ENCODE assay signal across 19 cellular contexts in the genomic region with DNA sequence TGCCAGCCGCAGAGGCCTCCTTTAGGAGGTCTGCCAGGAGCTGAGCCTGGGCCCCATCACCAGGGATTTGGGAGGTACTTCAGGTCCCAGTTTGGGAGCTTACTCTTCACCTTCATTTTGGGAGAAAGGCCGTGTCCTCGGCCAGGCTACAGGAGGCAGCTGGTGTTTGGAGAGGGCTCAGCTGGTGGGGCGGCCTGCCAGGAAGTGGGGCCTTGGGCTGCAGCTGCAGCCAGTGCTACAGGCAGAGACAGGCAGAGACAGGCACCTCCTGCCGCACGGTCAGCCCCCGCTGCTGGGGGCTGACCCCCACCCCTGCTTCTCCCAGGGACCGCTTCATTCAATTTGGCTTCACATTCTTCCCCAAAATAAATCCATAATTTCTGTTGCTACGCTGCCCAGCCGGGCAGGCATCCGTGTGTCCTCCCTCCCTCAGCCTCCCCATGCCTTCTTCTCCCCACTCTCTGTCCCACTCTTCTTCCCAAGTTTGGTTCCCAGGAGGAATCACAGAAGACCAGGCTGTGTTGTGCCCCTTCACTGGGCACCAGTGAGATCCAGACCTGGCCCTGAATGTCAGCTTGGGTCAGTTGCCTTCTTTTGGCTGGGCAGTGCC. TPM values are rescaled to one million over a fixed set of nuclear protein-coding genes. Genes with fewer than 3 reads are reported as not detected.
A peak's percentile ranks its signal among the peaks of the same experiment; 100 is the strongest.
DNase-seq lines count a peak whose midpoint lies in the region; ATAC-seq and TF ChIP-seq lines count a peak whose summit lies in the region.
"Had no signal": no experiment of that assay in that cellular context is flagged by ENCODE, and none has a peak within 500 bp of the region (broad histone marks: within the 10 kb centered on the region; RNA-seq: fewer than 3 reads in every experiment).

No MANE protein-coding gene starts in this region.

- H3K4me3 ChIP-seq in endodermal cell (ENCODE audit: low read length) (no peak overlapping the region), coronary artery (no peak overlapping the region)

- peak in 11 of 14 donors; percentile 45 to 83 (median 72) for DNase-seq in C1 segment of cervical spinal cord (lab: John Stamatoyannopoulos, UW)
- peak; percentile 71 for DNase-seq in NCI-H446 treated with DMSO at 0.1 percent for 48 hours (lab: John Stamatoyannopoulos, UW)
- peak; percentile 45 for DNase-seq in endodermal cell
- DNase-seq in nucleus accumbens (lab: John Stamatoyannopoulos, UW), result peak in 54 of 56 donors; percentile 37 to 96 (median 85)
- DNase-seq in ureter (ENCODE audit: low spot score), result no peak
- DNase-seq in coronary artery (ENCODE audit: low spot score), result no peak
- DNase-seq in NCI-H510A (lab: John Stamatoyannopoulos, UW), result no peak
- DNase-seq: activated CD4-positive, alpha-beta T cell treated with anti-CD3 and anti-CD28 coated beads, Interleukin-2, amount 50 U/mL, for 48 hours; AML-193; amniotic stem cell; DMS153; Karpas-422; OCI-M1 had no signal

- no peak overlapping the region for H3K4me3 Mint-ChIP-seq in endodermal cell
- H3K4me3 Mint-ChIP-seq: stimulated activated naive CD8-positive, alpha-beta T cell treated with anti-CD3 and anti-CD28 coated beads, Interleukin-15, Interleukin-2, amounts not matched to agents 100 ng/mL and 50 ng/mL, for 24 hours had no signal

- no peaks in the 10 kb centered on the region for H3K36me3 ChIP-seq in endodermal cell (ENCODE audit: control insufficient read depth, insufficient read depth, low read length)

- peaks cover 6% of the 10 kb centered on the region for H3K27me3 ChIP-seq in endodermal cell (ENCODE audit: control insufficient read depth, insufficient read depth, low read length, poor library complexity, severe bottlenecking)

- H3K27ac ChIP-seq in endodermal cell (ENCODE audit: low read depth, low read length) (peak overlapping the region; percentile 71), coronary artery (no peak overlapping the region)
- H3K27ac ChIP-seq: epithelial cell of prostate, parathyroid adenoma had no signal

- H3K9me3 Mint-ChIP-seq in endodermal cell, result no peaks in the 10 kb centered on the region
- H3K9me3 Mint-ChIP-seq: stimulated activated naive CD8-positive, alpha-beta T cell treated with anti-CD3 and anti-CD28 coated beads, Interleukin-15, Interleukin-2, amounts not matched to agents 100 ng/mL and 50 ng/mL, for 24 hours had no signal

- no peak overlapping the region for H3K9ac ChIP-seq in endodermal cell (ENCODE audit: extremely low read depth, low read length, poor library complexity, severe bottlenecking)
- H3K9ac ChIP-seq: parathyroid adenoma had no signal

- no peaks in the 10 kb centered on the region for H3K4me1 Mint-ChIP-seq in endodermal cell

- no peaks in the 10 kb centered on the region for H3K4me1 ChIP-seq in endodermal cell (ENCODE audit: control insufficient read depth, insufficient read depth, low read length)
- H3K4me1 ChIP-seq: parathyroid adenoma had no signal

- no peak for ATAC-seq in GM18511 (IDR thresholded peaks at IDR 0.05; ENCODE audit: unreplicated experiment)

- no peaks in the 10 kb centered on the region for H3K9me3 ChIP-seq in endodermal cell (ENCODE audit: control insufficient read depth, low read length)

- TF ChIP-seq CTCF in endodermal cell (conservative IDR thresholded peaks at IDR 0.05), result no peak
- no peak for TF ChIP-seq CTCF in coronary artery (IDR thresholded peaks at IDR 0.05)

- no peak overlapping the region for H3K27ac Mint-ChIP-seq in endodermal cell
- H3K27ac Mint-ChIP-seq: stimulated activated naive CD8-positive, alpha-beta T cell treated with anti-CD3 and anti-CD28 coated beads, Interleukin-15, Interleukin-2, amounts not matched to agents 100 ng/mL and 50 ng/mL, for 24 hours had no signal

- WGBS in endodermal cell (ENCODE audit: insufficient coverage in 1 of 2, insufficient read length in 1 of 2), 2 experiments, result 88 to 96% methylated on average over 6 to 11 of the region's 11 CpGs

- H3K27me3 Mint-ChIP-seq in endodermal cell (ENCODE audit: insufficient read depth), result peaks cover 8% of the 10 kb centered on the region

- no peaks in the 10 kb centered on the region for H3K36me3 Mint-ChIP-seq in endodermal cell (ENCODE audit: low read depth)

RNA-seq across cellular contexts. Expression of gene TMEM235, which starts 6.1 kb away (rescaled TPM):
- total RNA-seq in endodermal cell (under 1 TPM in 1 of 2 donors, not detected in 1; 0.33 TPM), ureter (not detected)
- polyA plus RNA-seq in endodermal cell (2013, experiment 1 of 2), result not detected
- 0.33 TPM for polyA plus RNA-seq in endodermal cell (2013, experiment 2 of 2)
- total RNA-seq: mononuclear cell had no signal
- polyA plus RNA-seq: keratinocyte had no signal

RNA-seq across cellular contexts. Expression of gene BIRC5, which starts 23.5 kb away (rescaled TPM):
- total RNA-seq in endodermal cell, result 10 to 100 TPM; 59.7 to 89.6 TPM
- 113 TPM for polyA plus RNA-seq in endodermal cell (2013, experiment 1 of 2)
- polyA plus RNA-seq in endodermal cell (2013, experiment 2 of 2), result 112 TPM
- 2.0 TPM for total RNA-seq in ureter

RNA-seq across cellular contexts. Expression of gene AFMID, which starts 50.3 kb away (rescaled TPM):
- 10 to 100 TPM; 46.5 to 52.4 TPM for total RNA-seq in endodermal cell
- polyA plus RNA-seq in endodermal cell (2013, experiment 1 of 2), result 52.0 TPM
- polyA plus RNA-seq in endodermal cell (2013, experiment 2 of 2), result 48.2 TPM
- total RNA-seq in ureter, result 48.5 TPM

RNA-seq across cellular contexts. Expression of gene TK1, which starts 50.7 kb away (rescaled TPM):
- 10 to 100 TPM; 81.0 to 97.4 TPM for total RNA-seq in endodermal cell
- 44.3 TPM for polyA plus RNA-seq in endodermal cell (2013, experiment 1 of 2)
- 48.8 TPM for polyA plus RNA-seq in endodermal cell (2013, experiment 2 of 2)
- 1.2 TPM for total RNA-seq in ureter

Comparison
In these comparisons a context has a peak if more than half of its experiments do, and no peak if none do; other contexts are left out.
1. DNase-seq: peak in C1 segment of cervical spinal cord (11 of 14), NCI-H446 treated with DMSO at 0.1 percent for 48 hours (single experiment), endodermal cell (single experiment) and nucleus accumbens (54 of 56); none in ureter (single experiment), coronary artery (single experiment) and NCI-H510A (single experiment).
2. RNA of gene BIRC5, which starts 23.5 kb away (total RNA-seq): 59.7 to 89.6 TPM in endodermal cell; 2.0 TPM in ureter (single experiment); every median in the first group is over 10 times any median in the second.